Comparison of ENCODE assay signal across 8 cellular contexts in genomic region chr9:129035838-129036237, GRCh38. TPM values are rescaled to one million over a fixed set of nuclear protein-coding genes. Genes with fewer than 3 reads are reported as not detected.
DNase-seq lines count a peak whose midpoint lies in the region; ATAC-seq, FAIRE-seq and TF ChIP-seq lines count a peak whose summit lies in the region.
"Not testable (repeated sequence)": the region's sequence is repeated elsewhere in the genome, so short reads cannot be mapped to it uniquely, and the experiment has no call there.

No MANE protein-coding gene starts in this region.

- H3K4me1 ChIP-seq in ES-I3 (ENCODE audit: insufficient read depth, low read length); parathyroid adenoma: not testable (repeated sequence)
- H3K4me1 ChIP-seq in adrenal gland (replicated peaks in 1 of 2) (peaks cover 18 to 19% of the 10 kb centered on the region in 2 donors), esophagus (ENCODE audit: control insufficient read depth in 2 of 2, insufficient read depth in 2 of 2, low read length in 1 of 2) (peaks cover 8 to 15% of the 10 kb centered on the region in 2 donors), HepG2 (ENCODE audit: insufficient read depth, low read length) (peaks cover 27% of the 10 kb centered on the region), upper lobe of left lung (peaks cover 19 to 26% (median 23%) of the 10 kb centered on the region in 4 donors)

- not testable (repeated sequence) for H3K79me2 ChIP-seq in HepG2 (ENCODE audit: insufficient read depth, low read length)
- H3K79me2 ChIP-seq in parathyroid adenoma, result peaks cover 14% of the 10 kb centered on the region

- H3K9ac ChIP-seq in ES-I3 (ENCODE audit: low read depth, low read length) (peak overlapping the region; percentile 50), SK-N-MC (ENCODE audit: insufficient read length) (peak overlapping the region; percentile 75), HepG2 (ENCODE audit: insufficient read depth, low read depth, low read length) (peak overlapping the region; percentile 76)
- not testable (repeated sequence) for H3K9ac ChIP-seq in parathyroid adenoma

- TF ChIP-seq POLR2A in adrenal gland (IDR thresholded peaks at IDR 0.05); HepG2 (IDR thresholded peaks at IDR 0.05; ENCODE audit: insufficient read depth in 1 of 2, low read depth in 2 of 2, low read length in 2 of 2); upper lobe of left lung (IDR thresholded peaks at IDR 0.05): not testable (repeated sequence)

- intact Hi-C loops in adrenal gland (cut with DNase I), result not testable (repeated sequence)
- intact Hi-C loops in HepG2 (cut with micrococcal nuclease; ENCODE audit: unreplicated experiment), result loop anchor here (5.0 kb wide), 1 partner anchor 46 kb away; the partner anchor contains the start of gene DOLPP1

- H3K4me2 ChIP-seq in HepG2 (ENCODE audit: low read depth, low read length), result peak overlapping the region; percentile 96
- H3K4me2 ChIP-seq in parathyroid adenoma (ENCODE audit: low read length), result peak overlapping the region; percentile 96

- not testable (repeated sequence) for H3K9me3 ChIP-seq in ES-I3 (ENCODE audit: control insufficient read depth, insufficient read depth, low read length); SK-N-MC (ENCODE audit: low read depth, low read length); adrenal gland (replicated peaks in 1 of 3); esophagus (ENCODE audit: control insufficient read depth in 2 of 2, insufficient read depth in 1 of 2, low read depth in 1 of 2, low read length in 1 of 2); HepG2 (ENCODE audit: low read length); parathyroid adenoma (ENCODE audit: control insufficient read depth, low read length); upper lobe of left lung

- not testable (repeated sequence) for H3K36me3 ChIP-seq in ES-I3 (ENCODE audit: insufficient read depth, low read length); SK-N-MC (ENCODE audit: insufficient read depth, low read length); adrenal gland (replicated peaks in 1 of 2); esophagus (ENCODE audit: control insufficient read depth in 2 of 2, insufficient read depth in 2 of 2, low read length in 1 of 2); HepG2 (replicated peaks in 1 of 2; ENCODE audit: control insufficient read depth in 1 of 2, insufficient read depth in 2 of 2, low read length in 2 of 2); parathyroid adenoma (ENCODE audit: control insufficient read depth, insufficient read depth, low read length); upper lobe of left lung

- not testable (repeated sequence) for H4K20me1 ChIP-seq in HepG2 (ENCODE audit: insufficient read depth, low read length)

- H2AFZ ChIP-seq in HepG2 (ENCODE audit: low read length) (peak overlapping the region; percentile 100), parathyroid adenoma (peak overlapping the region; percentile 84)

- TF ChIP-seq RAD21 in HepG2 (CRISPR knock-in tag; IDR thresholded peaks at IDR 0.05), result not testable (repeated sequence)

- peak in 2 of 6 experiments; percentile 6 to 25 for TF ChIP-seq CTCF in adrenal gland (IDR thresholded peaks at IDR 0.05)
- TF ChIP-seq CTCF in HepG2 (CRISPR knock-in tag; IDR thresholded peaks at IDR 0.05); parathyroid adenoma (IDR thresholded peaks at IDR 0.05): not testable (repeated sequence)
- peak in 1 of 6 experiments; percentile 25 for TF ChIP-seq CTCF in upper lobe of left lung (IDR thresholded peaks at IDR 0.05)

- ATAC-seq in HG03342 (IDR thresholded peaks at IDR 0.05; ENCODE audit: unreplicated experiment), result peak; percentile 13
- peak; percentile 33 for ATAC-seq in HepG2
- ATAC-seq in upper lobe of left lung (ENCODE audit: low FRiP score in 2 of 2), result peak; percentile 25 to 35

- not testable (repeated sequence) for FAIRE-seq in HepG2 (lab: Jason Lieb, UNC)

- TF ChIP-seq EP300 in HepG2 (IDR thresholded peaks at IDR 0.05; ENCODE audit: low read depth in 2 of 2, low read length in 2 of 2); HepG2 (CRISPR knock-in tag; IDR thresholded peaks at IDR 0.05; ENCODE audit: borderline replicate concordance); upper lobe of left lung (IDR thresholded peaks at IDR 0.05): not testable (repeated sequence)

- WGBS in adrenal gland, 4 donors, result 47 to 50% (median 48%) methylated on average over 12 to 13 of the region's 13 CpGs
- WGBS in esophagus, 2 donors, result 38 to 42% methylated on average over 13 of the region's 13 CpGs
- 22% methylated on average over 13 of the region's 13 CpGs for WGBS in HepG2 (ENCODE audit: low lambda C conversion rate)
- WGBS in upper lobe of left lung, 2 donors, result 38 to 48% methylated on average over 13 of the region's 13 CpGs

- in situ Hi-C loops in HepG2 (cut with HindIII; ENCODE audit: extremely low pct_ligation_motif_present, low pct_unique_long_range_greater_than_20kb), result not testable (repeated sequence)

- POLR2A ChIA-PET in HepG2 (lab: Yijun Ruan, JAX), result interaction anchor here (0.7 to 1.4 kb wide), 11 partner anchors 8 to 339 kb away, joined by 3 to 10 read pairs (median 3); partner anchors contain the start of genes DOLPP1, PTPA and SH3GLB2

- CTCF ChIA-PET in HepG2 (lab: Yijun Ruan, JAX; ENCODE audit: low intra/inter-chr PET ratio, low total read pairs), result not testable (repeated sequence)

- not testable (repeated sequence) for BruUV-seq in HepG2 (replicated peaks; lab: Mats Ljungman, UMichigan)

- DNase-seq in SK-N-MC (ENCODE audit: low read depth, low spot score); HepG2 (ENCODE audit: low spot score); upper lobe of left lung: not testable (repeated sequence)
- DNase-seq in adrenal gland, result peak in 1 of 7 donors; percentile 28

- H3K4me3 ChIP-seq in SK-N-MC (peak overlapping the region; percentile 99), adrenal gland (peak overlapping the region in 2 of 4 donors; percentile 3 to 73), esophagus (ENCODE audit: low read depth in 1 of 2, low read length in 2 of 2) (peak overlapping the region in 1 of 2 donors; percentile 87), HepG2 (replicated peaks in 1 of 3; ENCODE audit: insufficient read depth in 1 of 3, low read depth in 2 of 3, low read length in 3 of 3) (peak overlapping the region; percentile 53 to 97 (median 71)), parathyroid adenoma (ENCODE audit: low read depth, low read length) (peak overlapping the region; percentile 58), upper lobe of left lung (peak overlapping the region; percentile 33 to 98 (median 83))

- not testable (repeated sequence) for H3K27me3 ChIP-seq in adrenal gland; esophagus (ENCODE audit: control insufficient read depth in 1 of 2, insufficient read depth in 2 of 2, low read length in 2 of 2); HepG2 (ENCODE audit: control insufficient read depth in 1 of 2, insufficient read depth in 2 of 2, low read length in 2 of 2); parathyroid adenoma (ENCODE audit: control insufficient read depth, insufficient read depth, low read length); upper lobe of left lung

- H3K27ac ChIP-seq in SK-N-MC, result peak overlapping the region; percentile 86; the same call in 1 of the 2 replicates
- H3K27ac ChIP-seq in adrenal gland, result peak overlapping the region in 3 of 5 donors; percentile 27 to 77 (median 70)
- peak overlapping the region; percentile 50 to 90 for H3K27ac ChIP-seq in esophagus (ENCODE audit: low read depth in 2 of 2, low read length in 1 of 2)
- peak overlapping the region; percentile 77 for H3K27ac ChIP-seq in HepG2 (ENCODE audit: extremely low read length, insufficient read depth, low read length)
- peak overlapping the region; percentile 30 for H3K27ac ChIP-seq in parathyroid adenoma
- peak overlapping the region in 3 of 4 donors; percentile 71 to 89 (median 81) for H3K27ac ChIP-seq in upper lobe of left lung

RNA-seq across cellular contexts. Expression of gene MIGA2, which starts 0.6 kb away (rescaled TPM):
- total RNA-seq in adrenal gland (10 to 100 TPM; 39.8 to 74.6 (median 46.8) TPM), HepG2 (2016; rRNA removed; fragmentation: Illumina TruSeq; extraction: Trizol) (8.9 and 17.1 TPM in 2 replicates), upper lobe of left lung (10 to 100 TPM; 18.6 to 95.3 (median 28.6) TPM)
- polyA plus RNA-seq in adrenal gland (10 to 100 TPM in 2 of 3 donors, 1 to 10 TPM in 1; 8.9 to 58.8 (median 43.9) TPM), esophagus (10 to 100 TPM; 25.5 to 36.2 TPM), HepG2 (2011; rRNA removed) (10.8 and 12.2 TPM in 2 replicates)
- 5.8 TPM in 2 replicates for total RNA-seq in HepG2 (2016; cell fraction: cytosol; rRNA removed; fragmentation: Illumina TruSeq; extraction: Trizol; ENCODE audit: low read depth)
- total RNA-seq in HepG2 (2016; cell fraction: insoluble cytoplasmic fraction; rRNA removed; fragmentation: Illumina TruSeq; extraction: Trizol), result 8.3 and 17.7 TPM in 2 replicates
- total RNA-seq in HepG2 (2016; cell fraction: membrane; rRNA removed; fragmentation: Illumina TruSeq; extraction: Trizol), result 6.6 and 6.9 TPM in 2 replicates
- total RNA-seq in HepG2 (2016; cell fraction: nucleus; rRNA removed; fragmentation: Illumina TruSeq; extraction: Trizol), result 22.2 and 26.2 TPM in 2 replicates
- 4.8 and 7.2 TPM in 2 replicates for polyA plus RNA-seq in HepG2 (2011; cell fraction: cytosol; rRNA removed)
- 118 and 145 TPM in 2 replicates for polyA plus RNA-seq in HepG2 (2011; cell fraction: nucleus; rRNA removed)
- polyA plus RNA-seq in HepG2 (2012), result 3.9 and 9.8 TPM in 2 replicates
- polyA plus RNA-seq in HepG2 (2016; cell fraction: cytosol; fragmentation: Illumina TruSeq; extraction: Trizol; ENCODE audit: low read depth), result 1.3 and 1.6 TPM in 2 replicates
- polyA plus RNA-seq in HepG2 (2016; cell fraction: insoluble cytoplasmic fraction; fragmentation: Illumina TruSeq; extraction: Trizol; ENCODE audit: low read depth), result 5.8 and 6.3 TPM in 2 replicates
- 3.4 and 4.3 TPM in 2 replicates for polyA plus RNA-seq in HepG2 (2016; cell fraction: membrane; fragmentation: Illumina TruSeq; extraction: Trizol; ENCODE audit: low read depth)
- polyA plus RNA-seq in HepG2 (2016; cell fraction: nucleus; fragmentation: Illumina TruSeq; extraction: Trizol; ENCODE audit: insufficient read depth, low read depth), result 44.0 and 50.8 TPM in 2 replicates
- polyA minus RNA-seq in HepG2 (2011; rRNA and poly(A)+ RNA removed; ENCODE audit: low replicate concordance), result 17.4 and 26.1 TPM in 2 replicates
- 4.4 and 5.0 TPM in 2 replicates for polyA minus RNA-seq in HepG2 (2011; cell fraction: cytosol; rRNA and poly(A)+ RNA removed)
- 18.5 and 19.6 TPM in 2 replicates for polyA minus RNA-seq in HepG2 (2011; cell fraction: nucleus; rRNA and poly(A)+ RNA removed)

RNA-seq across cellular contexts. Expression of gene SH3GLB2, which starts 7.7 kb away (rescaled TPM):
- total RNA-seq in adrenal gland, result 100 to 1,000 TPM in 4 of 8 donors, 10 to 100 TPM in 4; 50.3 to 153 (median 112) TPM
- polyA plus RNA-seq in adrenal gland, result 100 to 1,000 TPM in 2 of 3 donors, 10 to 100 TPM in 1; 26.1 to 301 (median 214) TPM
- 100 to 1,000 TPM; 144 to 183 TPM for polyA plus RNA-seq in esophagus
- total RNA-seq in HepG2 (2016; rRNA removed; fragmentation: Illumina TruSeq; extraction: Trizol), result 10.5 and 24.0 TPM in 2 replicates
- total RNA-seq in HepG2 (2016; cell fraction: cytosol; rRNA removed; fragmentation: Illumina TruSeq; extraction: Trizol; ENCODE audit: low read depth), result 5.7 and 6.3 TPM in 2 replicates
- total RNA-seq in HepG2 (2016; cell fraction: insoluble cytoplasmic fraction; rRNA removed; fragmentation: Illumina TruSeq; extraction: Trizol), result 10.1 and 22.9 TPM in 2 replicates
- total RNA-seq in HepG2 (2016; cell fraction: membrane; rRNA removed; fragmentation: Illumina TruSeq; extraction: Trizol), result 9.8 and 12.3 TPM in 2 replicates
- total RNA-seq in HepG2 (2016; cell fraction: nucleus; rRNA removed; fragmentation: Illumina TruSeq; extraction: Trizol), result 28.6 and 31.6 TPM in 2 replicates
- 40.6 and 68.0 TPM in 2 replicates for polyA plus RNA-seq in HepG2 (2011; rRNA removed)
- 23.7 and 25.8 TPM in 2 replicates for polyA plus RNA-seq in HepG2 (2011; cell fraction: cytosol; rRNA removed)
- 356 and 393 TPM in 2 replicates for polyA plus RNA-seq in HepG2 (2011; cell fraction: nucleus; rRNA removed)
- polyA plus RNA-seq in HepG2 (2012), result 17.4 and 18.7 TPM in 2 replicates
- polyA plus RNA-seq in HepG2 (2016; cell fraction: cytosol; fragmentation: Illumina TruSeq; extraction: Trizol; ENCODE audit: low read depth), result 7.5 and 8.5 TPM in 2 replicates
- polyA plus RNA-seq in HepG2 (2016; cell fraction: insoluble cytoplasmic fraction; fragmentation: Illumina TruSeq; extraction: Trizol; ENCODE audit: low read depth), result 13.7 and 15.9 TPM in 2 replicates
- 11.0 and 13.2 TPM in 2 replicates for polyA plus RNA-seq in HepG2 (2016; cell fraction: membrane; fragmentation: Illumina TruSeq; extraction: Trizol; ENCODE audit: low read depth)
- polyA plus RNA-seq in HepG2 (2016; cell fraction: nucleus; fragmentation: Illumina TruSeq; extraction: Trizol; ENCODE audit: insufficient read depth, low read depth), result 80.7 and 100 TPM in 2 replicates
- polyA minus RNA-seq in HepG2 (2011; rRNA and poly(A)+ RNA removed; ENCODE audit: low replicate concordance), result 29.6 and 163 TPM in 2 replicates
- 10.4 and 14.1 TPM in 2 replicates for polyA minus RNA-seq in HepG2 (2011; cell fraction: cytosol; rRNA and poly(A)+ RNA removed)
- 20.3 and 22.6 TPM in 2 replicates for polyA minus RNA-seq in HepG2 (2011; cell fraction: nucleus; rRNA and poly(A)+ RNA removed)
- total RNA-seq in upper lobe of left lung, result 100 to 1,000 TPM in 2 of 6 donors, 10 to 100 TPM in 4; 69.6 to 202 (median 94.1) TPM

RNA-seq across cellular contexts. Expression of gene DOLPP1, which starts 45.1 kb away (rescaled TPM):
- 10 to 100 TPM in 7 of 8 donors, 1 to 10 TPM in 1; 9.5 to 31.8 (median 19.2) TPM for total RNA-seq in adrenal gland
- polyA plus RNA-seq in adrenal gland, result 10 to 100 TPM in 1 of 3 donors, 1 to 10 TPM in 2; 4.4 to 29.9 (median 7.3) TPM
- 10 to 100 TPM; 11.4 to 16.5 TPM for polyA plus RNA-seq in esophagus
- 15.1 and 34.1 TPM in 2 replicates for total RNA-seq in HepG2 (2016; rRNA removed; fragmentation: Illumina TruSeq; extraction: Trizol)
- 4.4 and 4.8 TPM in 2 replicates for total RNA-seq in HepG2 (2016; cell fraction: cytosol; rRNA removed; fragmentation: Illumina TruSeq; extraction: Trizol; ENCODE audit: low read depth)
- 14.3 and 33.9 TPM in 2 replicates for total RNA-seq in HepG2 (2016; cell fraction: insoluble cytoplasmic fraction; rRNA removed; fragmentation: Illumina TruSeq; extraction: Trizol)
- total RNA-seq in HepG2 (2016; cell fraction: membrane; rRNA removed; fragmentation: Illumina TruSeq; extraction: Trizol), result 11.5 and 12.2 TPM in 2 replicates
- 27.9 and 34.5 TPM in 2 replicates for total RNA-seq in HepG2 (2016; cell fraction: nucleus; rRNA removed; fragmentation: Illumina TruSeq; extraction: Trizol)
- polyA plus RNA-seq in HepG2 (2011; rRNA removed), result 20.9 and 21.0 TPM in 2 replicates
- polyA plus RNA-seq in HepG2 (2011; cell fraction: cytosol; rRNA removed), result 18.4 and 24.7 TPM in 2 replicates
- 17.8 and 22.4 TPM in 2 replicates for polyA plus RNA-seq in HepG2 (2011; cell fraction: nucleus; rRNA removed)
- polyA plus RNA-seq in HepG2 (2012), result 7.5 and 9.0 TPM in 2 replicates
- 3.5 and 3.7 TPM in 2 replicates for polyA plus RNA-seq in HepG2 (2016; cell fraction: cytosol; fragmentation: Illumina TruSeq; extraction: Trizol; ENCODE audit: low read depth)
- 15.8 and 16.0 TPM in 2 replicates for polyA plus RNA-seq in HepG2 (2016; cell fraction: insoluble cytoplasmic fraction; fragmentation: Illumina TruSeq; extraction: Trizol; ENCODE audit: low read depth)
- polyA plus RNA-seq in HepG2 (2016; cell fraction: membrane; fragmentation: Illumina TruSeq; extraction: Trizol; ENCODE audit: low read depth), result 6.2 and 7.2 TPM in 2 replicates
- 48.2 and 51.4 TPM in 2 replicates for polyA plus RNA-seq in HepG2 (2016; cell fraction: nucleus; fragmentation: Illumina TruSeq; extraction: Trizol; ENCODE audit: insufficient read depth, low read depth)
- polyA minus RNA-seq in HepG2 (2011; rRNA and poly(A)+ RNA removed; ENCODE audit: low replicate concordance), result 31.9 and 42.4 TPM in 2 replicates
- polyA minus RNA-seq in HepG2 (2011; cell fraction: cytosol; rRNA and poly(A)+ RNA removed), result 9.3 and 12.5 TPM in 2 replicates
- polyA minus RNA-seq in HepG2 (2011; cell fraction: nucleus; rRNA and poly(A)+ RNA removed), result 4.4 and 6.6 TPM in 2 replicates
- total RNA-seq in upper lobe of left lung, result 10 to 100 TPM in 2 of 6 donors, 1 to 10 TPM in 4; 3.9 to 14.8 (median 8.2) TPM

Comparison
In these comparisons a context has a peak if more than half of its experiments do, and no peak if none do; other contexts are left out.
1. H3K27ac ChIP-seq: peak in every context shown above with its lines; median percentile 86 in SK-N-MC; 81 in upper lobe of left lung; 77 in HepG2; 70 in adrenal gland; 70 in esophagus; 30 in parathyroid adenoma.